ENCODE assay signal across 1 cellular context in genomic region chr7:64794171-64794844, GRCh38.
TF ChIP-seq lines count a peak whose summit lies in the region.

Gene ZNF138, plus strand, starts transcription at chr7:64794428. Its CDS starts 141 bp downstream, at chr7:64794569.

TF ChIP-seq in K562, 482 proteins besides CTCF, POLR2A, EP300 and RAD21 (continued from another document):
- TF ChIP-seq XRCC3 (IDR thresholded peaks at IDR 0.05) (no peak), GATA2 (CRISPR knock-in tag; IDR thresholded peaks at IDR 0.05) (peak; percentile 18; the same call in 1 of the 2 replicates), HMGXB4 (CRISPR knock-in tag; IDR thresholded peaks at IDR 0.05) (no peak), ARID4B (CRISPR knock-in tag; IDR thresholded peaks at IDR 0.05) (peak; percentile 58; the same call in 1 of the 2 replicates), SMC3 (conservative IDR thresholded peaks at IDR 0.05; ENCODE audit: insufficient read depth, low read depth, low read length) (no peak), CC2D1A (IDR thresholded peaks at IDR 0.05) (peak; percentile 94), DNMT1 (IDR thresholded peaks at IDR 0.05) (no peak), PBX2 (CRISPR knock-in tag; IDR thresholded peaks at IDR 0.05; ENCODE audit: low read depth) (peak; percentile 91), PBX2 (tag; conservative IDR thresholded peaks at IDR 0.05; ENCODE audit: low read depth) (peak; percentile 97), ESRRB (CRISPR knock-in tag; IDR thresholded peaks at IDR 0.05; ENCODE audit: borderline replicate concordance) (no peak), TFAM (CRISPR knock-in tag; conservative IDR thresholded peaks at IDR 0.05) (no peak), SMARCA4 (IDR thresholded peaks at IDR 0.05) (0 out of 2 replicates have a peak, but pooled peaks have one; percentile 9), PHTF2 (CRISPR knock-in tag; IDR thresholded peaks at IDR 0.05) (no peak), E2F6 (IDR thresholded peaks at IDR 0.05; ENCODE audit: borderline replicate concordance in 1 of 2, extremely low read depth in 1 of 2, insufficient read depth in 1 of 2, insufficient read length in 1 of 2, low read depth in 1 of 2, low read length in 1 of 2, poor library complexity in 1 of 2, severe bottlenecking in 1 of 2) (peak in 1 of 2 experiments; percentile 46), MYC (IDR thresholded peaks at IDR 0.05; ENCODE audit: low read depth, low read length) (peak; percentile 62; the same call in 1 of the 2 replicates), MYC (CRISPR knock-in tag; IDR thresholded peaks at IDR 0.05; ENCODE audit: borderline replicate concordance, low read depth) (no peak), ZNF24 (IDR thresholded peaks at IDR 0.05) (no peak), ZNF408 (CRISPR knock-in tag; IDR thresholded peaks at IDR 0.05; ENCODE audit: low read depth) (no peak)
